In the genomic region with DNA sequence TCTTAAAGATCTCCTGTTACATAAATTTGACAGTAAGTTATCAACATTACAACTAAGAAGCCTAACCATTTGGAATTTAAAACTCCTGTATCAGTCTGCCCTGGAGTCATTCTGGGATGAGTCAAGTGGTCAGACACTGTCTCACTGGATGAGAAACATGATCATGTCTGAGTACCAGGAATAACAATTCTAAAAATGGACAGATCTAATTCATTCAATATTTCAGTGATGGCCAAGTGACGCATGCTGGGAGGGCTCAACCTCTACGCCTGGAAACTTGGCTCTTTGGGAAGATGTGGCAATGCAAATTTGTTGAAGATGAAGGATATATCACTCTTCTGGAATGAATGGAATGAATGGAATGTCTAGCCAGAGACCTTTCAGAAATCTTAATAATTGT, we compare ENCODE assay signal across 12 cellular contexts.
DNase-seq lines count a peak whose midpoint lies in the region; ATAC-seq and TF ChIP-seq lines count a peak whose summit lies in the region.
"Had no signal": no experiment of that assay in that cellular context is flagged by ENCODE, and none has a peak within 500 bp of the region (broad histone marks: within the 10 kb centered on the region; RNA-seq: fewer than 3 reads in every experiment).

No MANE protein-coding gene starts in this region.

- intact Hi-C loops in lower lobe of right lung (cut with DNase I) = no loop called here
- intact Hi-C loops in stomach (cut with DNase I; ENCODE audit: low total_unique reads) = no loop called here

- DNase-seq in AG04450 (ENCODE audit: low read depth, low spot score) = peak; percentile 90
- DNase-seq in chondrocyte (ENCODE audit: low spot score) = no peak
- no peak for DNase-seq in lower lobe of right lung
- no peak for DNase-seq in NCI-H446 treated with DMSO at 0.1 percent for 48 hours (lab: John Stamatoyannopoulos, UW)
- no peak for DNase-seq in SKM-1 (lab: John Stamatoyannopoulos, UW; ENCODE audit: unreplicated experiment)
- no peak for DNase-seq in stomach
- DNase-seq: CD4-positive, CD25-positive, alpha-beta regulatory T cell; NCI-H1436; Right ventricle myocardium superior had no signal

- peak overlapping the region; percentile 80 for H3K27ac Mint-ChIP-seq in chondrocyte (ENCODE audit: unreplicated experiment)
- H3K27ac Mint-ChIP-seq: CD4-positive, CD25-positive, alpha-beta regulatory T cell had no signal

- TF ChIP-seq EP300 in Ishikawa (IDR thresholded peaks at IDR 0.05; ENCODE audit: borderline replicate concordance) (peak; percentile 57; the same call in 1 of the 2 replicates), stomach (IDR thresholded peaks at IDR 0.05) (no peak)

- no peak for TF ChIP-seq RAD21 in Ishikawa (IDR thresholded peaks at IDR 0.05; ENCODE audit: low read depth)

- H3K36me3 ChIP-seq in lower lobe of right lung = no peaks in the 10 kb centered on the region
- no peaks in the 10 kb centered on the region for H3K36me3 ChIP-seq in stomach
- H3K36me3 ChIP-seq: neutrophil had no signal

- H3K27me3 Mint-ChIP-seq in chondrocyte (ENCODE audit: low read depth) = no peaks in the 10 kb centered on the region
- H3K27me3 Mint-ChIP-seq: CD4-positive, CD25-positive, alpha-beta regulatory T cell had no signal

- TF ChIP-seq CTCF in AG04450 (IDR thresholded peaks at IDR 0.05; ENCODE audit: low read depth, low read length) = no peak
- TF ChIP-seq CTCF in chondrocyte (IDR thresholded peaks at IDR 0.05) = no peak
- TF ChIP-seq CTCF in lower lobe of right lung (IDR thresholded peaks at IDR 0.05) = no peak
- no peak for TF ChIP-seq CTCF in stomach (IDR thresholded peaks at IDR 0.05)

- no peaks in the 10 kb centered on the region for H3K27me3 ChIP-seq in AG04450 (ENCODE audit: control insufficient read depth, insufficient read depth, low read length)
- H3K27me3 ChIP-seq in lower lobe of right lung (ENCODE audit: low read depth) = no peaks in the 10 kb centered on the region
- no peaks in the 10 kb centered on the region for H3K27me3 ChIP-seq in stomach
- H3K27me3 ChIP-seq: neutrophil had no signal

- H3K36me3 Mint-ChIP-seq in chondrocyte (ENCODE audit: low read depth) = peaks cover 12% of the 10 kb centered on the region
- H3K36me3 Mint-ChIP-seq: CD4-positive, CD25-positive, alpha-beta regulatory T cell had no signal

- CTCF ChIA-PET in AG04450 (lab: Charles Lee) = no interaction called here

- H3K9me3 ChIP-seq in AG04450 (ENCODE audit: control insufficient read depth, insufficient read depth, low read length) = no peaks in the 10 kb centered on the region
- no peaks in the 10 kb centered on the region for H3K9me3 ChIP-seq in lower lobe of right lung
- peaks cover 0 to 12% (median 11%) of the 10 kb centered on the region in 4 donors for H3K9me3 ChIP-seq in stomach
- H3K9me3 ChIP-seq: neutrophil had no signal

- H3K4me3 ChIP-seq in AG04450 (ENCODE audit: low read depth, low read length) (no peak overlapping the region), lower lobe of right lung (no peak overlapping the region), stomach (no peak overlapping the region)

- TF ChIP-seq POLR2A in stomach (IDR thresholded peaks at IDR 0.05) = no peak

- H3K4me1 Mint-ChIP-seq in chondrocyte (ENCODE audit: low read depth) = peaks cover 25% of the 10 kb centered on the region
- H3K4me1 Mint-ChIP-seq: CD4-positive, CD25-positive, alpha-beta regulatory T cell had no signal

- H3K4me3 Mint-ChIP-seq in chondrocyte (ENCODE audit: unreplicated experiment) = no peak overlapping the region
- H3K4me3 Mint-ChIP-seq: CD4-positive, CD25-positive, alpha-beta regulatory T cell had no signal

- H3K4me1 ChIP-seq in lower lobe of right lung = no peaks in the 10 kb centered on the region
- H3K4me1 ChIP-seq in stomach = no peaks in the 10 kb centered on the region

- ATAC-seq in lower lobe of right lung (peak; percentile 37 to 46), GM18873 (IDR thresholded peaks at IDR 0.05; ENCODE audit: low FRiP score, unreplicated experiment) (no peak)

- POLR2A ChIA-PET in AG04450 (lab: Yijun Ruan, JAX) = no interaction called here

- no peak overlapping the region for H3K27ac ChIP-seq in AG04450 (ENCODE audit: low read depth, low read length)
- H3K27ac ChIP-seq in lower lobe of right lung = no peak overlapping the region
- no peak overlapping the region for H3K27ac ChIP-seq in stomach
- H3K27ac ChIP-seq: neutrophil had no signal

- 55 to 65% (median 58%) methylated on average over 2 of the region's 2 CpGs for WGBS in stomach, 5 donors

- peaks cover 40% of the 10 kb centered on the region for H3K9me3 Mint-ChIP-seq in chondrocyte (ENCODE audit: low read depth)

TF ChIP-seq in Ishikawa, 13 proteins besides CTCF, POLR2A, EP300 and RAD21:
- TF ChIP-seq NFIC (IDR thresholded peaks at IDR 0.05) = 0 out of 2 replicates have a peak, but pooled peaks have one; percentile 11
- TF ChIP-seq CEBPB (IDR thresholded peaks at IDR 0.05) = peak; percentile 67
- no peak for TF ChIP-seq USF1 (IDR thresholded peaks at IDR 0.05)
- peak; percentile 77 for TF ChIP-seq TEAD4 (IDR thresholded peaks at IDR 0.05)
